1 cellular context compared by ENCODE assay signal in the genomic region with DNA sequence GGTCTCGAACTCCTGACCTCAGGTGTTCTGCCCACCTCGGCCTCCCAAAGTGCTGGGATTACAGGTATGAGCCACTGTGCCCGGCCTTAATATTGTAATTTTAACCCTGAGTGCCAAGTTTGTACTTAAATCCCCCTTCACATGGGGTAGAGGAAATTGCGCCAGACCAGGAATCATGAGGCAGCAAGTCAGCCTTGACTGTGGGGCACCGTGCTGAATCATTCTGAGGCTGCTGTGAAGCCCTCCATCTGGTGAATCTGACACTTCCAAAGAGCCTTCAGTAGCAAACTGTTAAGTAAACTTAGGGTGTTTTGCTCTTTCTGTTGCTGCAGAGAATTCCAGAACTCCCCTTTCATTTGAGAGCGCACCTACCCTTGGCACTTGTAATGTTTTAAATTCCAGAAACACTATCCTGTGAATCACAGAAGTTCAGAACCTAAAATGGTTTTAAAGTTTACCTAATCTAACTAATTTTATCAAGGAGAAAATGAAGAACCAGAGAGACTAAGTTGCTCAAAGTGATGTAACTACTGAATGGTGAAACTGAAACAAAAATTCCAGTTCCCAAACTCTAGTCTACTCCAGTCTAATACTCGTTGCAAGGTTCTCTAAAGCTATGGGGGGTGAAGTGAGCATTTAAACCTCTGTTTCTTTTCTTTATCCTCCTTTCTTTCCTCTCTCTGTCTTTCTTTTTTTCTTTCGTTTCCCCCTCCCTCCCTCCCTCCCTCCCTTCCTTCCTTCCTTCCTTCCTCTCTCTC.
TF ChIP-seq lines count a peak whose summit lies in the region.

No MANE protein-coding gene starts in this region.

TF ChIP-seq in SK-N-SH, 30 proteins besides CTCF, POLR2A, EP300 and RAD21 (continued from another document):
- TF ChIP-seq, protein P1, sequence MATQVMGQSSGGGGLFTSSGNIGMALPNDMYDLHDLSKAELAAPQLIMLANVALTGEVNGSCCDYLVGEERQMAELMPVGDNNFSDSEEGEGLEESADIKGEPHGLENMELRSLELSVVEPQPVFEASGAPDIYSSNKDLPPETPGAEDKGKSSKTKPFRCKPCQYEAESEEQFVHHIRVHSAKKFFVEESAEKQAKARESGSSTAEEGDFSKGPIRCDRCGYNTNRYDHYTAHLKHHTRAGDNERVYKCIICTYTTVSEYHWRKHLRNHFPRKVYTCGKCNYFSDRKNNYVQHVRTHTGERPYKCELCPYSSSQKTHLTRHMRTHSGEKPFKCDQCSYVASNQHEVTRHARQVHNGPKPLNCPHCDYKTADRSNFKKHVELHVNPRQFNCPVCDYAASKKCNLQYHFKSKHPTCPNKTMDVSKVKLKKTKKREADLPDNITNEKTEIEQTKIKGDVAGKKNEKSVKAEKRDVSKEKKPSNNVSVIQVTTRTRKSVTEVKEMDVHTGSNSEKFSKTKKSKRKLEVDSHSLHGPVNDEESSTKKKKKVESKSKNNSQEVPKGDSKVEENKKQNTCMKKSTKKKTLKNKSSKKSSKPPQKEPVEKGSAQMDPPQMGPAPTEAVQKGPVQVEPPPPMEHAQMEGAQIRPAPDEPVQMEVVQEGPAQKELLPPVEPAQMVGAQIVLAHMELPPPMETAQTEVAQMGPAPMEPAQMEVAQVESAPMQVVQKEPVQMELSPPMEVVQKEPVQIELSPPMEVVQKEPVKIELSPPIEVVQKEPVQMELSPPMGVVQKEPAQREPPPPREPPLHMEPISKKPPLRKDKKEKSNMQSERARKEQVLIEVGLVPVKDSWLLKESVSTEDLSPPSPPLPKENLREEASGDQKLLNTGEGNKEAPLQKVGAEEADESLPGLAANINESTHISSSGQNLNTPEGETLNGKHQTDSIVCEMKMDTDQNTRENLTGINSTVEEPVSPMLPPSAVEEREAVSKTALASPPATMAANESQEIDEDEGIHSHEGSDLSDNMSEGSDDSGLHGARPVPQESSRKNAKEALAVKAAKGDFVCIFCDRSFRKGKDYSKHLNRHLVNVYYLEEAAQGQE (IDR thresholded peaks at IDR 0.05; ENCODE audit: low read depth, low read length): no peak
- TF ChIP-seq TCF12 (IDR thresholded peaks at IDR 0.05): peak; percentile 20; the same call in 1 of the 2 replicates
- peak; percentile 25; the same call in 1 of the 2 replicates for TF ChIP-seq FOSL2 (IDR thresholded peaks at IDR 0.05; ENCODE audit: borderline replicate concordance, low read depth)
- no peak for TF ChIP-seq TEAD4 (IDR thresholded peaks at IDR 0.05; ENCODE audit: borderline replicate concordance, insufficient read depth)
- TF ChIP-seq, protein P2, sequence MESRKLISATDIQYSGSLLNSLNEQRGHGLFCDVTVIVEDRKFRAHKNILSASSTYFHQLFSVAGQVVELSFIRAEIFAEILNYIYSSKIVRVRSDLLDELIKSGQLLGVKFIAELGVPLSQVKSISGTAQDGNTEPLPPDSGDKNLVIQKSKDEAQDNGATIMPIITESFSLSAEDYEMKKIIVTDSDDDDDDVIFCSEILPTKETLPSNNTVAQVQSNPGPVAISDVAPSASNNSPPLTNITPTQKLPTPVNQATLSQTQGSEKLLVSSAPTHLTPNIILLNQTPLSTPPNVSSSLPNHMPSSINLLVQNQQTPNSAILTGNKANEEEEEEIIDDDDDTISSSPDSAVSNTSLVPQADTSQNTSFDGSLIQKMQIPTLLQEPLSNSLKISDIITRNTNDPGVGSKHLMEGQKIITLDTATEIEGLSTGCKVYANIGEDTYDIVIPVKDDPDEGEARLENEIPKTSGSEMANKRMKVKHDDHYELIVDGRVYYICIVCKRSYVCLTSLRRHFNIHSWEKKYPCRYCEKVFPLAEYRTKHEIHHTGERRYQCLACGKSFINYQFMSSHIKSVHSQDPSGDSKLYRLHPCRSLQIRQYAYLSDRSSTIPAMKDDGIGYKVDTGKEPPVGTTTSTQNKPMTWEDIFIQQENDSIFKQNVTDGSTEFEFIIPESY (IDR thresholded peaks at IDR 0.05; ENCODE audit: borderline replicate concordance, low read depth): no peak
